ENCODE assay signal across 18 cellular contexts in the genomic region with DNA sequence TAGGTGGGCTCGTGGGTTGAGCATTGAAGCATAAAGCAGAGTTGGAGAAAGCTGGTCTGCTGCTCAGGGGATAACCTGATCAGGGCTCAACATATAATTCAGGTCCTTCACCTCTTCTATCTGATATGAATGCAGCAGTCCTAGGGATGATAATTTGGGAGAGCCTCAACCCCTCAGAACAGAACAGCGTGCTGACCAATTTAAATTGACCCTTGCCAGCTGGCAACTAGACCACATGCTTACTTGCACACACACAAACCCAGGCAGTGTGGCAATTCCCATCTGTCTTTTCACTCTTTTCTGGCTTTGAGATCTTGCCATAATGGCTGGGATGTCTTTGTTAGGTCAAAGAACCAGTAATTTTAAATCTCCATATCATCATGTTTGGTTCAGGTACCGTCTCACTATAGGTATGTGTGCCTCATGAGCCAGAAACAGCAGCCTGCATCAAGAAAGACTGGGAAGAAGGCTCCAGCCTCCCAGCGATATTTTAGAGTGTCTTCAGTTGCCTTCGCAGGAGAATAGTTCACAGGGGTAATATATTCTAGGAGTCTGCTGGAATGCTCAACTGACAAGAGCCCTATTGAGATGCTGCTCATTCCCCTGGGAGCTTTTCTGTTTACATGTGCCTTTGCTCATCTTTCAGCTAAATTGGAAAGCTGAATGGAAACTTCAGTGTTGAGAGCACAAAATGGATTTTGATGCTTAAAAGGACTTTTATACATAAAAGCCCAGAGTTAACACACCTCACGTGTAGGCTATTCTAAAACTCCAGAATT.
DNase-seq lines count a peak whose midpoint lies in the region; ATAC-seq, FAIRE-seq and TF ChIP-seq lines count a peak whose summit lies in the region.
"Had no signal": no experiment of that assay in that cellular context is flagged by ENCODE, and none has a peak within 500 bp of the region (broad histone marks: within the 10 kb centered on the region; RNA-seq: fewer than 3 reads in every experiment).

No MANE protein-coding gene starts in this region.

- H3K27me3 ChIP-seq in liver (ENCODE audit: control insufficient read depth in 4 of 4, insufficient read depth in 4 of 4, low read length in 3 of 4): no peaks in the 10 kb centered on the region
- no peaks in the 10 kb centered on the region for H3K27me3 ChIP-seq in HepG2 (ENCODE audit: control insufficient read depth in 1 of 2, insufficient read depth in 2 of 2, low read length in 2 of 2)
- H3K27me3 ChIP-seq in mesendoderm (ENCODE audit: insufficient read depth, low read length, poor library complexity): no peaks in the 10 kb centered on the region
- H3K27me3 ChIP-seq in lower lobe of right lung (ENCODE audit: low read depth): no peaks in the 10 kb centered on the region
- H3K27me3 ChIP-seq: BLaER1 had no signal

- H3K4me1 Mint-ChIP-seq in activated naive CD8-positive, alpha-beta T cell treated with anti-CD3 and anti-CD28 coated beads for 36 hours: no peaks in the 10 kb centered on the region
- H3K4me1 Mint-ChIP-seq: CD4-positive, alpha-beta memory T cell had no signal

- CTCF ChIA-PET in HepG2 (lab: Yijun Ruan, JAX; ENCODE audit: low intra/inter-chr PET ratio, low total read pairs): no interaction called here

- no peak overlapping the region for H3K4ac ChIP-seq in mesendoderm (ENCODE audit: low read depth, low read length)

- no peak overlapping the region for H3K56ac ChIP-seq in mesendoderm (ENCODE audit: low read length)

- no peak overlapping the region for H3K9ac ChIP-seq in liver (ENCODE audit: low read depth in 1 of 2, low read length in 2 of 2)
- H3K9ac ChIP-seq in HepG2 (ENCODE audit: insufficient read depth, low read depth, low read length): no peak overlapping the region
- H3K9ac ChIP-seq in mesendoderm (ENCODE audit: low read length): no peak overlapping the region
- H3K9ac ChIP-seq: BLaER1 had no signal

- H3K4me2 ChIP-seq in HepG2 (ENCODE audit: low read depth, low read length) (no peak overlapping the region), mesendoderm (ENCODE audit: low read length) (no peak overlapping the region)
- H3K4me2 ChIP-seq: BLaER1 had no signal

- H2AFZ ChIP-seq in HepG2 (ENCODE audit: low read length): no peak overlapping the region

- no peak for TF ChIP-seq CTCF in liver (IDR thresholded peaks at IDR 0.05; ENCODE audit: low read depth, low read length, missing input control)
- TF ChIP-seq CTCF in HepG2 (CRISPR knock-in tag; IDR thresholded peaks at IDR 0.05): no peak
- no peak for TF ChIP-seq CTCF in lower lobe of right lung (IDR thresholded peaks at IDR 0.05)

- H3K27me3 Mint-ChIP-seq in activated naive CD8-positive, alpha-beta T cell treated with anti-CD3 and anti-CD28 coated beads for 36 hours: no peaks in the 10 kb centered on the region
- H3K27me3 Mint-ChIP-seq: CD4-positive, alpha-beta memory T cell had no signal

- TF ChIP-seq EP300 in HepG2 (IDR thresholded peaks at IDR 0.05; ENCODE audit: low read depth in 2 of 2, low read length in 2 of 2) (no peak), HepG2 (CRISPR knock-in tag; IDR thresholded peaks at IDR 0.05; ENCODE audit: borderline replicate concordance) (no peak)

- BruUV-seq in HepG2 (replicated peaks; lab: Mats Ljungman, UMichigan): no TSS peak

- H3K4me1 ChIP-seq in liver (ENCODE audit: control insufficient read depth in 4 of 4, insufficient read depth in 4 of 4, low read length in 3 of 4) (peaks cover 3 to 11% (median 5%) of the 10 kb centered on the region in 4 donors), HepG2 (ENCODE audit: insufficient read depth, low read length) (peaks cover 24% of the 10 kb centered on the region), mesendoderm (ENCODE audit: control insufficient read depth, low read depth, low read length) (no peaks in the 10 kb centered on the region), lower lobe of right lung (no peaks in the 10 kb centered on the region)
- H3K4me1 ChIP-seq: BLaER1 had no signal

- POLR2A ChIA-PET in HepG2 (lab: Yijun Ruan, JAX): no interaction called here

- H4K20me1 ChIP-seq in HepG2 (ENCODE audit: insufficient read depth, low read length): no peaks in the 10 kb centered on the region
- H4K20me1 ChIP-seq: BLaER1 had no signal

- in situ Hi-C loops in HepG2 (cut with HindIII; ENCODE audit: extremely low pct_ligation_motif_present, low pct_unique_long_range_greater_than_20kb): no loop called here

- no peaks in the 10 kb centered on the region for H3K9me3 Mint-ChIP-seq in activated naive CD8-positive, alpha-beta T cell treated with anti-CD3 and anti-CD28 coated beads for 36 hours

- no peak for TF ChIP-seq RAD21 in liver (IDR thresholded peaks at IDR 0.05)
- TF ChIP-seq RAD21 in HepG2 (CRISPR knock-in tag; IDR thresholded peaks at IDR 0.05): no peak

- no peak for ATAC-seq in HepG2
- no peak for ATAC-seq in lower lobe of right lung

- peaks cover 2% of the 10 kb centered on the region for H3K79me2 ChIP-seq in HepG2 (ENCODE audit: insufficient read depth, low read length)
- no peaks in the 10 kb centered on the region for H3K79me2 ChIP-seq in mesendoderm (ENCODE audit: control insufficient read depth, insufficient read depth, low read length)

- no peaks in the 10 kb centered on the region for H3K36me3 Mint-ChIP-seq in activated naive CD8-positive, alpha-beta T cell treated with anti-CD3 and anti-CD28 coated beads for 36 hours
- H3K36me3 Mint-ChIP-seq: CD4-positive, alpha-beta memory T cell had no signal

- H2BK120ac ChIP-seq in mesendoderm (ENCODE audit: low read depth, low read length): peak overlapping the region; percentile 8

- no peak overlapping the region for H3K23ac ChIP-seq in mesendoderm (ENCODE audit: low read length)

- H4K8ac ChIP-seq in mesendoderm (ENCODE audit: low read depth, low read length): no peak overlapping the region

- no peak for DNase-seq in HepG2 (ENCODE audit: low spot score)
- DNase-seq in cerebellar cortex (ENCODE audit: low spot score): peak; percentile 16
- DNase-seq in mesendoderm: no peak
- DNase-seq in midbrain (lab: John Stamatoyannopoulos, UW): no peak
- no peak for DNase-seq in lower lobe of right lung
- DNase-seq in activated naive CD8-positive, alpha-beta T cell treated with anti-CD3 and anti-CD28 coated beads for 36 hours: no peak
- no peak for DNase-seq in HT-29 (ENCODE audit: low spot score)
- DNase-seq: CD4-positive, alpha-beta memory T cell; DMS79; GOT3; KG1; MV-4-11; NCI-H1930; NCI-H2171 treated with DMSO at 0.1 percent for 48 hours; NCI-H446; SHP77 treated with DMSO at 0.1 percent for 48 hours had no signal

- H3K27ac ChIP-seq in liver (ENCODE audit: low read depth in 1 of 2, low read length in 2 of 2) (no peak overlapping the region), HepG2 (ENCODE audit: extremely low read length, insufficient read depth, low read length) (no peak overlapping the region), mesendoderm (ENCODE audit: low read depth, low read length) (no peak overlapping the region), lower lobe of right lung (no peak overlapping the region)
- H3K27ac ChIP-seq: BLaER1 had no signal

- WGBS in liver: 71% methylated on average over 6 of the region's 6 CpGs
- 66% methylated on average over 6 of the region's 6 CpGs for WGBS in HepG2 (ENCODE audit: low lambda C conversion rate)
- no CpG with 5 or more reads among the region's 6 CpGs for WGBS in mesendoderm (ENCODE audit: extremely low coverage, insufficient coverage, low lambda C conversion rate)

- H3K9me3 ChIP-seq in liver (ENCODE audit: control insufficient read depth in 4 of 4, low read length in 3 of 4) (no peaks in the 10 kb centered on the region), HepG2 (ENCODE audit: low read length) (peaks cover 11% of the 10 kb centered on the region), lower lobe of right lung (no peaks in the 10 kb centered on the region)

- H3K4me3 ChIP-seq in liver (ENCODE audit: low read depth in 1 of 3, low read length in 3 of 3) (no peak overlapping the region), HepG2 (replicated peaks in 1 of 3; ENCODE audit: insufficient read depth in 1 of 3, low read depth in 2 of 3, low read length in 3 of 3) (no peak overlapping the region), mesendoderm (ENCODE audit: low read length) (no peak overlapping the region), lower lobe of right lung (no peak overlapping the region)
- H3K4me3 ChIP-seq: BLaER1 had no signal

- H2AK5ac ChIP-seq in mesendoderm (ENCODE audit: low read length): no peak overlapping the region

- H3K36me3 ChIP-seq in liver (ENCODE audit: control insufficient read depth in 4 of 4, insufficient read depth in 3 of 4, low read depth in 1 of 4, low read length in 3 of 4): no peaks in the 10 kb centered on the region
- H3K36me3 ChIP-seq in HepG2 (replicated peaks in 1 of 2; ENCODE audit: control insufficient read depth in 1 of 2, insufficient read depth in 2 of 2, low read length in 2 of 2): no peaks in the 10 kb centered on the region
- no peaks in the 10 kb centered on the region for H3K36me3 ChIP-seq in mesendoderm (ENCODE audit: control insufficient read depth, insufficient read depth, low read length)
- no peaks in the 10 kb centered on the region for H3K36me3 ChIP-seq in lower lobe of right lung
- H3K36me3 ChIP-seq: BLaER1 had no signal

- H3K27ac Mint-ChIP-seq in activated naive CD8-positive, alpha-beta T cell treated with anti-CD3 and anti-CD28 coated beads for 36 hours: no peak overlapping the region
- H3K27ac Mint-ChIP-seq: CD4-positive, alpha-beta memory T cell had no signal

- no peak overlapping the region for H2BK5ac ChIP-seq in mesendoderm (ENCODE audit: low read length)

- FAIRE-seq in HepG2 (lab: Jason Lieb, UNC): no peak

- H4K5ac ChIP-seq in mesendoderm (ENCODE audit: low read length): no peak overlapping the region

- TF ChIP-seq POLR2A in HepG2 (IDR thresholded peaks at IDR 0.05; ENCODE audit: insufficient read depth in 1 of 2, low read depth in 2 of 2, low read length in 2 of 2): no peak

- no peaks in the 10 kb centered on the region for H3K79me1 ChIP-seq in mesendoderm (ENCODE audit: low read length)

- H3K4me3 Mint-ChIP-seq in activated naive CD8-positive, alpha-beta T cell treated with anti-CD3 and anti-CD28 coated beads for 36 hours: no peak overlapping the region
- H3K4me3 Mint-ChIP-seq: CD4-positive, alpha-beta memory T cell had no signal

- H3K18ac ChIP-seq in mesendoderm (ENCODE audit: low read length): no peak overlapping the region

- H2BK15ac ChIP-seq in mesendoderm (replicated peaks; ENCODE audit: low read depth): no peak overlapping the region

- intact Hi-C loops in HepG2 (cut with micrococcal nuclease; ENCODE audit: unreplicated experiment) (no loop called here), lower lobe of right lung (cut with DNase I) (no loop called here)

TF ChIP-seq in HepG2, 621 proteins besides CTCF, POLR2A, EP300 and RAD21 (continues in another document):
- TF ChIP-seq IRF2 (CRISPR knock-in tag; IDR thresholded peaks at IDR 0.05): no peak
- TF ChIP-seq JUNB (CRISPR knock-in tag; IDR thresholded peaks at IDR 0.05; ENCODE audit: borderline replicate concordance): no peak
- no peak for TF ChIP-seq ZKSCAN5 (CRISPR knock-in tag; IDR thresholded peaks at IDR 0.05)
- no peak for TF ChIP-seq ZNF33B (CRISPR knock-in tag; IDR thresholded peaks at IDR 0.05)
- TF ChIP-seq MED8 (CRISPR knock-in tag; IDR thresholded peaks at IDR 0.05; ENCODE audit: insufficient replicate concordance): no peak
